Comparison of ENCODE assay signal across 18 cellular contexts in genomic region chr5:115490601-115491000, GRCh38. TPM values are rescaled to one million over a fixed set of nuclear protein-coding genes. Genes with fewer than 3 reads are reported as not detected.
A peak's percentile ranks its signal among the peaks of the same experiment; 100 is the strongest.
DNase-seq lines count a peak whose midpoint lies in the region; ATAC-seq and TF ChIP-seq lines count a peak whose summit lies in the region.
"Had no signal": no experiment of that assay in that cellular context is flagged by ENCODE, and none has a peak within 500 bp of the region (broad histone marks: within the 10 kb centered on the region; RNA-seq: fewer than 3 reads in every experiment).

No MANE protein-coding gene starts in this region.

- H3K27ac Mint-ChIP-seq in activated CD4-positive, alpha-beta T cell treated with anti-CD3 and anti-CD28 coated beads for 36 hours = no peak overlapping the region
- H3K27ac Mint-ChIP-seq in nephron progenitor cell = peak overlapping the region; percentile 17
- H3K27ac Mint-ChIP-seq: B cell; CD4-positive, CD25-positive, alpha-beta regulatory T cell had no signal

- H3K4me1 Mint-ChIP-seq in activated CD4-positive, alpha-beta T cell treated with anti-CD3 and anti-CD28 coated beads for 36 hours = peaks cover 19% of the 10 kb centered on the region
- H3K4me1 Mint-ChIP-seq in nephron progenitor cell = peaks cover 8% of the 10 kb centered on the region
- H3K4me1 Mint-ChIP-seq: CD4-positive, CD25-positive, alpha-beta regulatory T cell had no signal

- ATAC-seq in activated CD4-positive, alpha-beta T cell treated with anti-CD3 and anti-CD28 coated beads for 36 hours = no peak
- ATAC-seq in omental fat pad (ENCODE audit: low FRiP score) = no peak
- ATAC-seq: GM12878 had no signal

- H3K27me3 Mint-ChIP-seq in activated CD4-positive, alpha-beta T cell treated with anti-CD3 and anti-CD28 coated beads for 36 hours = peaks cover 25% of the 10 kb centered on the region
- no peaks in the 10 kb centered on the region for H3K27me3 Mint-ChIP-seq in nephron progenitor cell (ENCODE audit: low read depth, poor library complexity)

- H3K9me3 Mint-ChIP-seq in activated CD4-positive, alpha-beta T cell treated with anti-CD3 and anti-CD28 coated beads for 36 hours (ENCODE audit: low read depth) = no peaks in the 10 kb centered on the region
- no peaks in the 10 kb centered on the region for H3K9me3 Mint-ChIP-seq in nephron progenitor cell
- H3K9me3 Mint-ChIP-seq: CD4-positive, CD25-positive, alpha-beta regulatory T cell had no signal

- CTCF ChIA-PET in activated CD4-positive, alpha-beta T cell treated with anti-CD3 and anti-CD28 coated beads for 36 hours (lab: Charles Lee) = interaction anchor here (0.6 to 0.7 kb wide), 2 partner anchors 33 to 224 kb away, joined by 3 read pairs; no protein-coding TSS in a partner anchor

- no peak overlapping the region for H3K4me3 Mint-ChIP-seq in activated CD4-positive, alpha-beta T cell treated with anti-CD3 and anti-CD28 coated beads for 36 hours
- H3K4me3 Mint-ChIP-seq in nephron progenitor cell = no peak overlapping the region
- H3K4me3 Mint-ChIP-seq: B cell had no signal

- intact Hi-C loops in activated CD4-positive, alpha-beta T cell treated with anti-CD3 and anti-CD28 coated beads for 36 hours (cut with DNase I, micrococcal nuclease) = no loop called here

- DNase-seq in activated CD4-positive, alpha-beta T cell treated with anti-CD3 and anti-CD28 coated beads for 36 hours = peak; percentile 18
- DNase-seq in activated CD4-positive, alpha-beta T cell treated with anti-CD3 and anti-CD28 coated beads for 1 hour = no peak
- DNase-seq in LHCN-M2 (ENCODE audit: low read depth) = peak; percentile 69
- peak; percentile 24 for DNase-seq in foreskin melanocyte
- DNase-seq in nephron progenitor cell = no peak
- no peak for DNase-seq in amygdala (lab: John Stamatoyannopoulos, UW)
- no peak for DNase-seq in omental fat pad (ENCODE audit: low spot score)
- no peak for DNase-seq in SIG-M5 treated with dmso at 0.1 percent for 504 hours (lab: John Stamatoyannopoulos, UW; ENCODE audit: unreplicated experiment)
- DNase-seq: 8988T; CD4-positive, CD25-positive, alpha-beta regulatory T cell; DMS153; EL; Kasumi-1; NCI-H1092 treated with DMSO at 0.1 percent for 48 hours; NCI-H2081 treated with DMSO at 0.1 percent for 48 hours; NCI-H446 treated with DMSO at 0.1 percent for 48 hours had no signal

- H3K36me3 Mint-ChIP-seq in activated CD4-positive, alpha-beta T cell treated with anti-CD3 and anti-CD28 coated beads for 36 hours (ENCODE audit: low read depth) = no peaks in the 10 kb centered on the region
- H3K36me3 Mint-ChIP-seq in nephron progenitor cell (ENCODE audit: low read depth) = no peaks in the 10 kb centered on the region
- H3K36me3 Mint-ChIP-seq: CD4-positive, CD25-positive, alpha-beta regulatory T cell had no signal

- TF ChIP-seq CTCF in nephron progenitor cell (IDR thresholded peaks at IDR 0.05) (no peak), omental fat pad (IDR thresholded peaks at IDR 0.05) (no peak)

- POLR2A ChIA-PET in activated CD4-positive, alpha-beta T cell treated with anti-CD3 and anti-CD28 coated beads for 36 hours (lab: Charles Lee) = no interaction called here

RNA-seq across cellular contexts. Expression of gene FEM1C, which starts 54.0 kb away (rescaled TPM):
- total RNA-seq in activated CD4-positive, alpha-beta T cell treated with anti-CD3 and anti-CD28 coated beads for 36 hours = 10 to 100 TPM; 15.8 to 15.9 TPM
- total RNA-seq in LHCN-M2 (2014; rRNA removed) (19.6 and 22.1 TPM in 2 replicates), omental fat pad (10 to 100 TPM; 20.4 to 52.2 (median 28.5) TPM)
- polyA plus RNA-seq in LHCN-M2 (2012) = 6.4 TPM

Comparison
In these comparisons a context has a peak if more than half of its experiments do, and no peak if none do; other contexts are left out.
1. DNase-seq: peak in activated CD4-positive, alpha-beta T cell treated with anti-CD3 and anti-CD28 coated beads for 36 hours (single experiment), LHCN-M2 (single experiment) and foreskin melanocyte (single experiment); none in activated CD4-positive, alpha-beta T cell treated with anti-CD3 and anti-CD28 coated beads for 1 hour (single experiment), nephron progenitor cell (single experiment), amygdala (0 of 56), omental fat pad (single experiment) and SIG-M5 treated with dmso at 0.1 percent for 504 hours (single experiment).